31 cellular contexts compared by ENCODE assay signal in the genomic region with DNA sequence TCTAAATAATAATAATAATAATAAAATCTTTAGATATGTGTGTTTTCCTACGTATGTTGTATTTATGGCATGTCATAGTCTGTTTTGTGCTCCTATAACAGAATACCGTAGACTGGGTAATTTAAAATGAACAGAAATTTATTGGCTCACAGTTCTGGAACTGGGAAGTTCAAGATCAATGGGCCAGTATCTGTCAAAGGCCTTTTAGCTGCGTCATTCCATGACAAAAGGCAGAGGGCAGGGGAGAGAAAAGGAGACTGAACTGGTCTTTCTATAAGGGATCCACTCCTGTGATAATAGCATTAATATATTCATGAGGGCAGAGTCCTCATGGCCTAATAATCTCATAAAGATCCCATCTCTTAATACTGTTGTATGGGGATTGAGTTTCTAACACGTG.
"Had no signal": no experiment of that assay in that cellular context is flagged by ENCODE, and none has a peak within 500 bp of the region (broad histone marks: within the 10 kb centered on the region; RNA-seq: fewer than 3 reads in every experiment).

No MANE protein-coding gene starts in this region.

- H3K4me3 Mint-ChIP-seq: activated CD4-positive, alpha-beta memory T cell treated with anti-CD3 and anti-CD28 coated beads, Interleukin-2, amount 10 ng/mL, durations not matched to agents 7 days and 5 days; activated CD4-positive, alpha-beta T cell treated with anti-CD3 and anti-CD28 coated beads, Interleukin-2, amount 10 ng/mL, durations not matched to agents 7 days and 5 days; activated naive CD4-positive, alpha-beta T cell treated with anti-CD3 and anti-CD28 coated beads, Interleukin-2, amount 10 ng/mL, durations not matched to agents 7 days and 5 days; activated naive CD8-positive, alpha-beta T cell treated with anti-CD3 and anti-CD28 coated beads, Interleukin-2, amount 10 ng/mL, durations not matched to agents 7 days and 5 days; activated T-cell treated with anti-CD3 and anti-CD28 coated beads, Interleukin-2, amount 50 U/mL, for 24 hours; central memory CD8-positive, alpha-beta T cell; dendritic cell treated with granulocyte-macrophage colony-stimulating factor and Interleukin-4, amounts not matched to agents 40 ng/mL and 50 ng/mL, for 4 days; endodermal cell had no signal

- H3K9me3 ChIP-seq: esophagus squamous epithelium had no signal

- H3K27me3 ChIP-seq: brain microvascular endothelial cell, dorsolateral prefrontal cortex, esophagus squamous epithelium, gastroesophageal sphincter, hepatocyte had no signal

- H3K36me3 Mint-ChIP-seq: activated naive CD4-positive, alpha-beta T cell treated with anti-CD3 and anti-CD28 coated beads, Interleukin-2, amount 10 ng/mL, durations not matched to agents 7 days and 5 days; activated naive CD4-positive, alpha-beta T cell treated with anti-CD3 and anti-CD28 coated beads, Interleukin-2, amount 50 U/mL, for 72 hours had no signal

- H2AFZ ChIP-seq: hepatocyte had no signal

- H3K27ac ChIP-seq: brain microvascular endothelial cell, coronary artery, dorsolateral prefrontal cortex, esophagus squamous epithelium, gastroesophageal sphincter, heart right ventricle, hepatocyte had no signal

- H3K9me3 Mint-ChIP-seq: activated CD4-positive, alpha-beta T cell treated with anti-CD3 and anti-CD28 coated beads, Interleukin-2, amount 10 ng/mL, durations not matched to agents 7 days and 5 days; activated naive CD4-positive, alpha-beta T cell treated with anti-CD3 and anti-CD28 coated beads, Interleukin-2, amount 50 U/mL, for 72 hours; activated naive CD8-positive, alpha-beta T cell treated with anti-CD3 and anti-CD28 coated beads, Interleukin-2, amount 10 ng/mL, durations not matched to agents 7 days and 5 days; activated T-cell treated with anti-CD3 and anti-CD28 coated beads, Interleukin-2, amount 50 U/mL, for 24 hours had no signal

- H3K4me2 ChIP-seq: hepatocyte had no signal

- ATAC-seq: activated naive CD4-positive, alpha-beta T cell treated with anti-CD3 and anti-CD28 coated beads, Interleukin-2, amount 50 U/mL, for 72 hours; activated T-cell treated with anti-CD3 and anti-CD28 coated beads, Interleukin-2, amount 50 U/mL, for 72 hours; gastroesophageal sphincter; heart right ventricle had no signal

- DNase-seq: activated CD4-positive, alpha-beta memory T cell treated with anti-CD3 and anti-CD28 coated beads, Interleukin-2, amount 10 ng/mL, durations not matched to agents 7 days and 5 days; activated CD4-positive, alpha-beta T cell treated with anti-CD3 and anti-CD28 coated beads for 1 hour; activated CD4-positive, alpha-beta T cell treated with anti-CD3 and anti-CD28 coated beads for 4 hours; activated CD4-positive, alpha-beta T cell treated with anti-CD3 and anti-CD28 coated beads, Interleukin-2, amount 10 ng/mL, durations not matched to agents 7 days and 5 days; activated CD4-positive, alpha-beta T cell treated with anti-CD3 and anti-CD28 coated beads, Interleukin-2, amount 50 U/mL, for 4 hours; activated CD8-positive, alpha-beta memory T cell treated with anti-CD3 and anti-CD28 coated beads, Interleukin-2, amount 50 U/mL, for 48 hours; activated gamma-delta T cell; activated naive CD4-positive, alpha-beta T cell; activated naive CD4-positive, alpha-beta T cell treated with anti-CD3 and anti-CD28 coated beads, Interleukin-2, amount 10 ng/mL, durations not matched to agents 7 days and 5 days; activated naive CD8-positive, alpha-beta T cell treated with anti-CD3 and anti-CD28 coated beads, Interleukin-2, amount 10 ng/mL, durations not matched to agents 7 days and 5 days; activated T-cell treated with anti-CD3 and anti-CD28 coated beads for 4 hours; activated T-cell treated with anti-CD3 and anti-CD28 coated beads, Interleukin-2, amount 50 U/mL, for 24 hours; activated T-cell treated with anti-CD3 and anti-CD28 coated beads, Interleukin-2, amount 50 U/mL, for 72 hours; amniotic stem cell; anterior cingulate cortex; brain microvascular endothelial cell; dorsolateral prefrontal cortex; effector memory CD4-positive, alpha-beta T cell; endodermal cell; erythroblast; esophagus squamous epithelium; foreskin melanocyte; heart right ventricle had no signal

- H3K27ac Mint-ChIP-seq: activated CD4-positive, alpha-beta memory T cell treated with anti-CD3 and anti-CD28 coated beads, Interleukin-2, amount 10 ng/mL, durations not matched to agents 7 days and 5 days; activated CD4-positive, alpha-beta T cell treated with anti-CD3 and anti-CD28 coated beads, Interleukin-2, amount 10 ng/mL, durations not matched to agents 7 days and 5 days; activated naive CD4-positive, alpha-beta T cell treated with anti-CD3 and anti-CD28 coated beads, Interleukin-2, amount 10 ng/mL, durations not matched to agents 7 days and 5 days; activated naive CD8-positive, alpha-beta T cell treated with anti-CD3 and anti-CD28 coated beads, Interleukin-2, amount 10 ng/mL, durations not matched to agents 7 days and 5 days; activated T-cell treated with anti-CD3 and anti-CD28 coated beads, Interleukin-2, amount 50 U/mL, for 24 hours; activated T-cell treated with anti-CD3 and anti-CD28 coated beads, Interleukin-2, amount 50 U/mL, for 72 hours; dendritic cell treated with granulocyte-macrophage colony-stimulating factor and Interleukin-4, amounts not matched to agents 40 ng/mL and 50 ng/mL, for 4 days; endodermal cell had no signal

- H3K79me2 ChIP-seq: hepatocyte had no signal

- H3K4me1 Mint-ChIP-seq: activated naive CD4-positive, alpha-beta T cell treated with anti-CD3 and anti-CD28 coated beads, Interleukin-2, amount 10 ng/mL, durations not matched to agents 7 days and 5 days; central memory CD8-positive, alpha-beta T cell had no signal

- FAIRE-seq: astrocyte, bronchial epithelial cell had no signal

- H3K36me3 ChIP-seq: brain microvascular endothelial cell, esophagus squamous epithelium, gastroesophageal sphincter, heart right ventricle had no signal

- H3K4me3 ChIP-seq: coronary artery, dorsolateral prefrontal cortex, esophagus squamous epithelium, gastroesophageal sphincter, heart right ventricle, hepatocyte had no signal

- H3K4me1 ChIP-seq: gastroesophageal sphincter, heart right ventricle had no signal
